ENCODE assay signal across 13 cellular contexts in the genomic region with DNA sequence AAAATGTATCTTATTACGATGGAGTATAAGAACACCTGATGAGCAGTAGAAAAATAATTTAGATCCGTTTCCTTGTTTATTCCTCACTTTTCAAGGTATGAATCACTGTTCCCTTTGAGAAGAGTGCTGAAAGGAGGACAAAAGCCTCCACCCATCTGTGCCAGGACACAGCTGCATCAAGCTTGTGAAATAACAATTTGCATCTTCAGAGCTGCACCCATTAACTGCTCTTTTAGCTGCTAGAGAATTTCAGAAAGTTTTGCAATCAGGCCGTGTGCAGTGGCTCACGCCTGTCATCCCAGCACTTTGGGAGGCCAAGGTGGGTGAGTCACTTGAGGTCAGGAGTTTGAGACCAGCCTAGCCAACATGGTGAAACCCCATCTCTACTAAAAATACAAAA. TPM values are rescaled to one million over a fixed set of nuclear protein-coding genes. Genes with fewer than 3 reads are reported as not detected.
DNase-seq lines count a peak whose midpoint lies in the region; ATAC-seq, FAIRE-seq and TF ChIP-seq lines count a peak whose summit lies in the region.
"Had no signal": no experiment of that assay in that cellular context is flagged by ENCODE, and none has a peak within 500 bp of the region (broad histone marks: within the 10 kb centered on the region; RNA-seq: fewer than 3 reads in every experiment).

No MANE protein-coding gene starts in this region.

- H3K36me3 ChIP-seq in astrocyte (ENCODE audit: insufficient read depth, low read length), result peaks cover 30% of the 10 kb centered on the region

- H3K4me2 ChIP-seq in astrocyte (ENCODE audit: low read length), result no peak overlapping the region

- H3K4me1 Mint-ChIP-seq in astrocyte (ENCODE audit: low read depth, unreplicated experiment), result no peaks in the 10 kb centered on the region
- H3K4me1 Mint-ChIP-seq in activated T-helper 2 cell treated with anti-CD3 and anti-CD28 coated beads, Interferon-gamma antibody, Interleukin-2, Interleukin-4, amounts not matched to agents 10 μg/mL and 5 μg/mL and 100 μg/mL, durations not matched to agents 14 hours and 24 hours and 36 hours (ENCODE audit: low read depth), result peaks cover 52% of the 10 kb centered on the region

- no peak for ATAC-seq in HG03520 (IDR thresholded peaks at IDR 0.05; ENCODE audit: unreplicated experiment)
- ATAC-seq in HG02642 (IDR thresholded peaks at IDR 0.05; ENCODE audit: poor library complexity, unreplicated experiment), result no peak

- no peak overlapping the region for H3K4me3 ChIP-seq in astrocyte (ENCODE audit: insufficient read depth, low read depth, low read length)

- H3K9me3 Mint-ChIP-seq in astrocyte (ENCODE audit: unreplicated experiment), result no peaks in the 10 kb centered on the region
- H3K9me3 Mint-ChIP-seq in activated T-helper 2 cell treated with anti-CD3 and anti-CD28 coated beads, Interferon-gamma antibody, Interleukin-2, Interleukin-4, amounts not matched to agents 10 μg/mL and 5 μg/mL and 100 μg/mL, durations not matched to agents 14 hours and 24 hours and 36 hours, result no peaks in the 10 kb centered on the region
- H3K9me3 Mint-ChIP-seq: memory B cell had no signal

- H3K27ac ChIP-seq in astrocyte (ENCODE audit: low read depth, low read length), result no peak overlapping the region

- no peaks in the 10 kb centered on the region for H3K4me1 ChIP-seq in astrocyte (ENCODE audit: insufficient read depth, low read length)

- no peak for TF ChIP-seq CTCF in astrocyte (IDR thresholded peaks at IDR 0.05; ENCODE audit: insufficient read depth, low read depth, low read length)

- H3K36me3 Mint-ChIP-seq in astrocyte (ENCODE audit: low read depth, unreplicated experiment), result peaks cover 1% of the 10 kb centered on the region
- H3K36me3 Mint-ChIP-seq in activated T-helper 2 cell treated with anti-CD3 and anti-CD28 coated beads, Interferon-gamma antibody, Interleukin-2, Interleukin-4, amounts not matched to agents 10 μg/mL and 5 μg/mL and 100 μg/mL, durations not matched to agents 14 hours and 24 hours and 36 hours (ENCODE audit: low read depth), result peaks cover 91% of the 10 kb centered on the region

- no peaks in the 10 kb centered on the region for H3K27me3 Mint-ChIP-seq in astrocyte (ENCODE audit: low read depth, unreplicated experiment)
- H3K27me3 Mint-ChIP-seq in activated T-helper 2 cell treated with anti-CD3 and anti-CD28 coated beads, Interferon-gamma antibody, Interleukin-2, Interleukin-4, amounts not matched to agents 10 μg/mL and 5 μg/mL and 100 μg/mL, durations not matched to agents 14 hours and 24 hours and 36 hours (ENCODE audit: low read depth), result no peaks in the 10 kb centered on the region
- H3K27me3 Mint-ChIP-seq: memory B cell had no signal

- H3K27ac Mint-ChIP-seq in astrocyte (ENCODE audit: unreplicated experiment), result no peak overlapping the region
- no peak overlapping the region for H3K27ac Mint-ChIP-seq in activated T-helper 2 cell treated with anti-CD3 and anti-CD28 coated beads, Interferon-gamma antibody, Interleukin-2, Interleukin-4, amounts not matched to agents 10 μg/mL and 5 μg/mL and 100 μg/mL, durations not matched to agents 14 hours and 24 hours and 36 hours
- H3K27ac Mint-ChIP-seq: memory B cell had no signal

- no peak overlapping the region for H3K9ac ChIP-seq in astrocyte (ENCODE audit: low read length)

- H3K4me3 Mint-ChIP-seq in astrocyte (ENCODE audit: unreplicated experiment), result no peak overlapping the region
- no peak overlapping the region for H3K4me3 Mint-ChIP-seq in activated T-helper 2 cell treated with anti-CD3 and anti-CD28 coated beads, Interferon-gamma antibody, Interleukin-2, Interleukin-4, amounts not matched to agents 10 μg/mL and 5 μg/mL and 100 μg/mL, durations not matched to agents 14 hours and 24 hours and 36 hours (ENCODE audit: low read depth)
- H3K4me3 Mint-ChIP-seq: memory B cell had no signal

- DNase-seq in DMS53 (lab: John Stamatoyannopoulos, UW) (peak; percentile 30), HTR-8/SVneo (ENCODE audit: insufficient read length, low spot score) (peak; percentile 12), astrocyte (ENCODE audit: low read depth) (peak; percentile 17), myocyte (ENCODE audit: low read depth) (peak; percentile 8), NCI-H187 (lab: John Stamatoyannopoulos, UW) (no peak)
- DNase-seq in activated T-helper 2 cell treated with anti-CD3 and anti-CD28 coated beads, Interferon-gamma antibody, Interleukin-2, Interleukin-4, amounts not matched to agents 10 μg/mL and 5 μg/mL and 100 μg/mL, durations not matched to agents 14 hours and 24 hours and 36 hours (ENCODE audit: low spot score), result no peak
- DNase-seq: activated gamma-delta T cell treated with Interleukin-2 at 50 U/mL for 16 hours, DND-41, NCI-H446 treated with DMSO at 0.1 percent for 48 hours had no signal

- FAIRE-seq in HTR-8/SVneo (lab: Jason Lieb, UNC) (no peak), astrocyte (lab: Jason Lieb, UNC) (no peak)

- no peaks in the 10 kb centered on the region for H4K20me1 ChIP-seq in astrocyte (ENCODE audit: insufficient read depth, low read length)

- no peaks in the 10 kb centered on the region for H3K27me3 ChIP-seq in astrocyte (ENCODE audit: insufficient read depth, low read length)

- peaks cover 4% of the 10 kb centered on the region for H3K79me2 ChIP-seq in astrocyte (ENCODE audit: insufficient read depth, low read length)

- H3K9me3 ChIP-seq in astrocyte (ENCODE audit: insufficient read depth, low read depth, low read length), result no peaks in the 10 kb centered on the region

- intact Hi-C loops in activated T-helper 2 cell treated with anti-CD3 and anti-CD28 coated beads, Interferon-gamma antibody, Interleukin-2, Interleukin-4, amounts not matched to agents 10 μg/mL and 5 μg/mL and 100 μg/mL, durations not matched to agents 14 hours and 24 hours and 36 hours (cut with micrococcal nuclease), result no loop called here

- no peak overlapping the region for H2AFZ ChIP-seq in astrocyte (ENCODE audit: low read depth, low read length)

RNA-seq across cellular contexts. Expression of a gene that starts 9.6 kb away (rescaled TPM):
- total RNA-seq in astrocyte, result 104 and 109 TPM in 2 replicates
- total RNA-seq in myocyte, result 54.4 and 57.1 TPM in 2 replicates
- polyA plus RNA-seq in myocyte (2012), result 27.5 TPM
- total RNA-seq in activated T-helper 2 cell treated with anti-CD3 and anti-CD28 coated beads, Interferon-gamma antibody, Interleukin-2, Interleukin-4, amounts not matched to agents 10 μg/mL and 5 μg/mL and 100 μg/mL, durations not matched to agents 14 hours and 24 hours and 36 hours, result 326 and 338 TPM in 2 replicates

RNA-seq across cellular contexts. Expression of a gene that starts 15.7 kb away (rescaled TPM):
- total RNA-seq in astrocyte (not detected in 2 replicates), myocyte (not detected in 2 replicates)
- polyA plus RNA-seq in myocyte (2012), result not detected
- total RNA-seq in activated T-helper 2 cell treated with anti-CD3 and anti-CD28 coated beads, Interferon-gamma antibody, Interleukin-2, Interleukin-4, amounts not matched to agents 10 μg/mL and 5 μg/mL and 100 μg/mL, durations not matched to agents 14 hours and 24 hours and 36 hours, result not detected in 2 replicates
- total RNA-seq: skeletal muscle tissue had no signal

RNA-seq across cellular contexts. Expression of a gene that starts 18.6 kb away (rescaled TPM):
- total RNA-seq in astrocyte (not detected in 2 replicates), myocyte (not detected in 2 replicates)
- not detected for polyA plus RNA-seq in myocyte (2012)
- total RNA-seq in activated T-helper 2 cell treated with anti-CD3 and anti-CD28 coated beads, Interferon-gamma antibody, Interleukin-2, Interleukin-4, amounts not matched to agents 10 μg/mL and 5 μg/mL and 100 μg/mL, durations not matched to agents 14 hours and 24 hours and 36 hours, result 10.0 and 10.5 TPM in 2 replicates
- total RNA-seq: skeletal muscle tissue had no signal

RNA-seq across cellular contexts. Expression of a gene that starts 50.1 kb away (rescaled TPM):
- not detected in 2 replicates for total RNA-seq in astrocyte
- total RNA-seq in myocyte, result not detected in 2 replicates
- not detected for polyA plus RNA-seq in myocyte (2012)
- not detected in 2 replicates for total RNA-seq in activated T-helper 2 cell treated with anti-CD3 and anti-CD28 coated beads, Interferon-gamma antibody, Interleukin-2, Interleukin-4, amounts not matched to agents 10 μg/mL and 5 μg/mL and 100 μg/mL, durations not matched to agents 14 hours and 24 hours and 36 hours
- total RNA-seq: skeletal muscle tissue had no signal

Comparison
In these comparisons a context has a peak if more than half of its experiments do, and no peak if none do; other contexts are left out.
1. DNase-seq: peak in DMS53 (single experiment), HTR-8/SVneo (single experiment), astrocyte (single experiment) and myocyte (single experiment); none in activated T-helper 2 cell treated with anti-CD3 and anti-CD28 coated beads, Interferon-gamma antibody, Interleukin-2, Interleukin-4, amounts not matched to agents 10 μg/mL and 5 μg/mL and 100 μg/mL, durations not matched to agents 14 hours and 24 hours and 36 hours (single experiment) and NCI-H187 (0 of 2).
2. RNA of a gene that starts 18.6 kb away (total RNA-seq): 10.0 to 10.5 TPM in activated T-helper 2 cell treated with anti-CD3 and anti-CD28 coated beads, Interferon-gamma antibody, Interleukin-2, Interleukin-4, amounts not matched to agents 10 μg/mL and 5 μg/mL and 100 μg/mL, durations not matched to agents 14 hours and 24 hours and 36 hours; not detected in astrocyte and not detected in myocyte; every median in the first group is over 10 times any median in the second.